In the genomic region with DNA sequence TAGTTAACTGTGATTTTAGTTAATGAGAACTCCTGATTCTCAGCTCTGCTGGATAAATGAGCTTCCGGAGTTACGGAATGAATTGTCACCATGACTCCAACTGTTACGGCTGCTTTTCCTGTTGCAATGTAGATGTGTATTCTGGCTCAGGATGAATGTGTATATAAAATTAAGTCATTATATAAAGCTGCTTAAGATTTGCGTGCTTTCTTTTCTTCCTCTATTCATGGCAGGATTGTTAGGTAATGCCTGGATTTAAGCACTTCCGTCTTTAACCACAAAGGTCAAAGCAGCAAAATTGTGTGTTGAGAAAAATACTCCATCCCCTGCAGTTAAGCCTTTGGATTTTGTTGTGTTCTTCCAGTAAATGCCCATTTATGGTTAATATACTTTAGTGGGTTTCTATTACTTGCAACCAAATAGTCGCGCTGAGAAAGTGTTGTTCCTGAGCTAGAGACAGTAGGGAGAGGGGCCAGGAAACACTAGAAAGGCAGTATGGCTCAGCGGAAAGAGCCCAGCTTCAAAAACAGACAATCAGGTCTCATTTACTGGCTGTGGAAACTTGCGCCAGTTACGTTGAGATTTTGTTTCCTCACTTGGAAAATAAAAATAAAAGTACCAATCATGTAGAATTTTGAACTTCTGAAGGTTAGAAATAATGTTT, we compare ENCODE assay signal across 12 cellular contexts. TPM values are rescaled to one million over a fixed set of nuclear protein-coding genes. Genes with fewer than 3 reads are reported as not detected.
DNase-seq lines count a peak whose midpoint lies in the region; ATAC-seq and TF ChIP-seq lines count a peak whose summit lies in the region.
"Had no signal": no experiment of that assay in that cellular context is flagged by ENCODE, and none has a peak within 500 bp of the region (broad histone marks: within the 10 kb centered on the region; RNA-seq: fewer than 3 reads in every experiment).

No MANE protein-coding gene starts in this region.

- no peak overlapping the region for H3K4me2 ChIP-seq in IMR-90 (ENCODE audit: low read depth, low read length)
- H3K4me2 ChIP-seq in SK-N-SH = no peak overlapping the region

- no peak overlapping the region for H2BK120ac ChIP-seq in IMR-90 (ENCODE audit: low read depth, low read length)

- H3K4ac ChIP-seq in IMR-90 (ENCODE audit: low read depth, low read length) = no peak overlapping the region

- no peaks in the 10 kb centered on the region for H4K20me1 ChIP-seq in IMR-90 (ENCODE audit: insufficient read depth, low read length)
- no peaks in the 10 kb centered on the region for H4K20me1 ChIP-seq in SK-N-SH (ENCODE audit: insufficient read depth)

- H3K4me3 Mint-ChIP-seq in CD4-positive, alpha-beta memory T cell = peak overlapping the region; percentile 27 to 85 (median 71)
- H3K4me3 Mint-ChIP-seq in activated naive CD8-positive, alpha-beta T cell = peak overlapping the region; percentile 68
- H3K4me3 Mint-ChIP-seq in naive thymus-derived CD4-positive, alpha-beta T cell = peak overlapping the region; percentile 39 to 89 (median 78)

- no peak overlapping the region for H3K18ac ChIP-seq in IMR-90 (ENCODE audit: low read depth, low read length)

- no peaks in the 10 kb centered on the region for H3K36me3 Mint-ChIP-seq in CD4-positive, alpha-beta memory T cell
- H3K36me3 Mint-ChIP-seq in activated naive CD8-positive, alpha-beta T cell = no peaks in the 10 kb centered on the region
- H3K36me3 Mint-ChIP-seq in naive thymus-derived CD4-positive, alpha-beta T cell = no peaks in the 10 kb centered on the region

- no peak overlapping the region for H3K56ac ChIP-seq in IMR-90 (ENCODE audit: extremely low read depth, insufficient read depth, low read length)

- no peak overlapping the region for H2AK9ac ChIP-seq in IMR-90 (replicated peaks; ENCODE audit: low read depth, low read length, poor library complexity)

- no peaks in the 10 kb centered on the region for H3K79me2 ChIP-seq in SK-N-SH (ENCODE audit: insufficient read depth)

- DNase-seq in CD4-positive, alpha-beta memory T cell = no peak
- DNase-seq in IMR-90 = peak; percentile 40
- peak in 2 of 9 donors; percentile 4 to 7 for DNase-seq in naive thymus-derived CD4-positive, alpha-beta T cell
- no peak for DNase-seq in NCI-H2171 treated with DMSO at 0.1 percent for 48 hours (lab: John Stamatoyannopoulos, UW)
- no peak for DNase-seq in SK-N-SH
- no peak for DNase-seq in ACHN
- DNase-seq in stimulated activated CD4-positive, alpha-beta T cell treated with anti-CD3 and anti-CD28 coated beads, Interleukin-4, amount 100 ng/mL, for 4 hours = no peak
- DNase-seq: GDM1, NCI-H2227 treated with DMSO at 0.1 percent for 48 hours, SW 1271 had no signal

- no CpG with 5 or more reads among the region's 10 CpGs for WGBS in IMR-90 (ENCODE audit: extremely low coverage in 2 of 2, insufficient read length in 1 of 2), 2 experiments
- WGBS in SK-N-SH (ENCODE audit: low lambda C conversion rate) = 89% methylated on average over 10 of the region's 10 CpGs

- in situ Hi-C loops in IMR-90 (cut with MboI; ENCODE audit: low sequenced_read_pairs) (no loop called here), ACHN (cut with HindIII; ENCODE audit: low pct_ligation_motif_present, low pct_unique_long_range_greater_than_20kb, low sequenced_read_pairs) (no loop called here)

- TF ChIP-seq CTCF in IMR-90 (conservative IDR thresholded peaks at IDR 0.05; ENCODE audit: low read depth, low read length) (no peak), SK-N-SH (IDR thresholded peaks at IDR 0.05) (no peak)

- no peak overlapping the region for H3K9ac ChIP-seq in IMR-90 (ENCODE audit: low read depth, low read length)
- no peak overlapping the region for H3K9ac ChIP-seq in SK-N-SH

- no peaks in the 10 kb centered on the region for H3K27me3 ChIP-seq in CD4-positive, alpha-beta memory T cell (ENCODE audit: insufficient read depth, low read length)
- H3K27me3 ChIP-seq in IMR-90 (ENCODE audit: control insufficient read depth, insufficient read depth, low read length) = 0 out of 2 replicates have a peak, but pooled peaks cover 2% of the 10 kb centered on the region
- H3K27me3 ChIP-seq in naive thymus-derived CD4-positive, alpha-beta T cell (ENCODE audit: control insufficient read depth in 2 of 2, insufficient read depth in 2 of 2, low read length in 2 of 2) = no peaks in the 10 kb centered on the region
- no peaks in the 10 kb centered on the region for H3K27me3 ChIP-seq in SK-N-SH (ENCODE audit: insufficient read depth)

- peaks cover 0 to 3% of the 10 kb centered on the region in 2 donors for H3K27me3 Mint-ChIP-seq in CD4-positive, alpha-beta memory T cell
- peaks cover 2% of the 10 kb centered on the region for H3K27me3 Mint-ChIP-seq in activated naive CD8-positive, alpha-beta T cell
- H3K27me3 Mint-ChIP-seq in naive thymus-derived CD4-positive, alpha-beta T cell = peaks cover 0 to 5% (median 0%) of the 10 kb centered on the region in 5 donors

- H3K36me3 ChIP-seq in CD4-positive, alpha-beta memory T cell (ENCODE audit: insufficient read depth, low read length) = no peaks in the 10 kb centered on the region
- H3K36me3 ChIP-seq in IMR-90 (ENCODE audit: control insufficient read depth, insufficient read depth, low read length) = no peaks in the 10 kb centered on the region
- no peaks in the 10 kb centered on the region for H3K36me3 ChIP-seq in naive thymus-derived CD4-positive, alpha-beta T cell (ENCODE audit: control insufficient read depth in 2 of 3, insufficient read depth in 3 of 3, low read length in 3 of 3)
- H3K36me3 ChIP-seq in SK-N-SH (replicated peaks in 1 of 2; ENCODE audit: control insufficient read depth in 1 of 2, insufficient read depth in 2 of 2, low read length in 1 of 2) = no peaks in the 10 kb centered on the region

- H3K9me3 ChIP-seq in CD4-positive, alpha-beta memory T cell (ENCODE audit: control insufficient read depth in 1 of 2, low read length in 2 of 2) = no peaks in the 10 kb centered on the region
- H3K9me3 ChIP-seq in IMR-90 (ENCODE audit: control insufficient read depth, insufficient read depth, low read length) = no peaks in the 10 kb centered on the region
- no peaks in the 10 kb centered on the region for H3K9me3 ChIP-seq in naive thymus-derived CD4-positive, alpha-beta T cell (ENCODE audit: control insufficient read depth in 2 of 3, low read length in 3 of 3)
- no peaks in the 10 kb centered on the region for H3K9me3 ChIP-seq in SK-N-SH

- H2BK20ac ChIP-seq in IMR-90 (ENCODE audit: low read depth, low read length) = no peak overlapping the region

- no peak overlapping the region for H3K4me3 ChIP-seq in CD4-positive, alpha-beta memory T cell (ENCODE audit: low read length in 2 of 2)
- H3K4me3 ChIP-seq in IMR-90 (ENCODE audit: insufficient read depth, low read depth, low read length) (no peak overlapping the region), SK-N-SH (ENCODE audit: low read depth in 2 of 2, low read length in 1 of 2) (no peak overlapping the region)
- H3K4me3 ChIP-seq in naive thymus-derived CD4-positive, alpha-beta T cell (ENCODE audit: low read length) = peak overlapping the region; percentile 4

- intact Hi-C loops in CD4-positive, alpha-beta memory T cell (cut with micrococcal nuclease) = no loop called here
- intact Hi-C loops in IMR-90 (cut with micrococcal nuclease) = no loop called here
- intact Hi-C loops in naive thymus-derived CD4-positive, alpha-beta T cell (cut with micrococcal nuclease) = loop anchor here in 1 of 2 donors (2.0 kb wide), 1 partner anchor 333 kb away; no protein-coding TSS in a partner anchor

- no peak overlapping the region for H4K8ac ChIP-seq in IMR-90 (ENCODE audit: low read depth in 2 of 2, low read length in 2 of 2)

- H3K27ac Mint-ChIP-seq in CD4-positive, alpha-beta memory T cell = peak overlapping the region in 1 of 7 donors; percentile 23
- H3K27ac Mint-ChIP-seq in activated naive CD8-positive, alpha-beta T cell = no peak overlapping the region
- H3K27ac Mint-ChIP-seq in naive thymus-derived CD4-positive, alpha-beta T cell = peak overlapping the region in 1 of 9 donors; percentile 41

- H2BK5ac ChIP-seq in IMR-90 (ENCODE audit: low read depth, low read length, poor library complexity, severe bottlenecking) = no peak overlapping the region

- no peaks in the 10 kb centered on the region for H3K9me2 ChIP-seq in SK-N-SH

- H3K27ac ChIP-seq in CD4-positive, alpha-beta memory T cell (ENCODE audit: low read depth, low read length) = no peak overlapping the region
- H3K27ac ChIP-seq in IMR-90 (ENCODE audit: insufficient read depth, low read length) (no peak overlapping the region), SK-N-SH (ENCODE audit: low read depth in 2 of 2, low read length in 1 of 2) (no peak overlapping the region)
- H3K27ac ChIP-seq in naive thymus-derived CD4-positive, alpha-beta T cell (ENCODE audit: low read depth, low read length) = no peak overlapping the region

- CTCF ChIA-PET in CD4-positive, alpha-beta memory T cell (lab: Charles Lee; ENCODE audit: partially characterized antibody) = interaction anchor here (1.6 kb wide), 1 partner anchor 9 kb away, joined by 16 read pairs; a partner anchor contains a TSS
- CTCF ChIA-PET in IMR-90 (lab: Yijun Ruan, JAX) = no interaction called here
- CTCF ChIA-PET in naive thymus-derived CD4-positive, alpha-beta T cell (lab: Charles Lee) = no interaction called here
- CTCF ChIA-PET in SK-N-SH (lab: Yijun Ruan, JAX) = interaction anchor here (1.1 to 2.1 kb wide), 3 partner anchors 10 to 312 kb away, joined by 4 to 11 read pairs (median 5); a partner anchor contains a TSS

- TF ChIP-seq RAD21 in IMR-90 (IDR thresholded peaks at IDR 0.05; ENCODE audit: low read length) (no peak), SK-N-SH (IDR thresholded peaks at IDR 0.05; ENCODE audit: low read length) (no peak)

- peaks cover 4 to 14% (median 9%) of the 10 kb centered on the region in 4 donors for H3K4me1 Mint-ChIP-seq in CD4-positive, alpha-beta memory T cell
- H3K4me1 Mint-ChIP-seq in activated naive CD8-positive, alpha-beta T cell (ENCODE audit: low read depth) = peaks cover 15% of the 10 kb centered on the region
- peaks cover 6 to 24% (median 13%) of the 10 kb centered on the region in 7 donors for H3K4me1 Mint-ChIP-seq in naive thymus-derived CD4-positive, alpha-beta T cell

- no peak overlapping the region for H2BK15ac ChIP-seq in IMR-90 (ENCODE audit: low read depth, low read length)

- peaks cover 14% of the 10 kb centered on the region for H3K4me1 ChIP-seq in CD4-positive, alpha-beta memory T cell (ENCODE audit: insufficient read depth, low read length)
- H3K4me1 ChIP-seq in IMR-90 (ENCODE audit: control insufficient read depth, insufficient read depth, low read length) = no peaks in the 10 kb centered on the region
- peaks cover 0 to 4% of the 10 kb centered on the region in 2 donors for H3K4me1 ChIP-seq in naive thymus-derived CD4-positive, alpha-beta T cell (ENCODE audit: control insufficient read depth in 2 of 2, insufficient read depth in 2 of 2, low read length in 2 of 2)
- H3K4me1 ChIP-seq in SK-N-SH (ENCODE audit: control insufficient read depth in 1 of 2, insufficient read depth in 2 of 2, low read depth in 1 of 2, low read length in 1 of 2) = peaks cover 2 to 7% of the 10 kb centered on the region in 2 experiments; a peak in 2 of 4 replicates

- BruUV-seq in IMR-90 (replicated peaks; lab: Mats Ljungman, UMichigan) = no TSS peak

- H4K5ac ChIP-seq in IMR-90 (ENCODE audit: low read depth, low read length) = no peak overlapping the region

- no peak for ATAC-seq in IMR-90 (ENCODE audit: low read depth)
- peak; percentile 49 for ATAC-seq in naive thymus-derived CD4-positive, alpha-beta T cell
- ATAC-seq: sciatic nerve had no signal

- TF ChIP-seq POLR2A in IMR-90 (IDR thresholded peaks at IDR 0.05; ENCODE audit: low read depth, low read length) = no peak

- no peaks in the 10 kb centered on the region for H3K9me1 ChIP-seq in IMR-90 (ENCODE audit: insufficient read depth, low read length)

- TF ChIP-seq EP300 in SK-N-SH (IDR thresholded peaks at IDR 0.05; ENCODE audit: borderline replicate concordance in 1 of 2, low read depth in 1 of 2, low read length in 1 of 2) = no peak

- H4K91ac ChIP-seq in IMR-90 (ENCODE audit: insufficient read depth, low read depth, low read length) = no peak overlapping the region

- H3F3A ChIP-seq in SK-N-SH (replicated peaks; ENCODE audit: insufficient read depth) = no peaks in the 10 kb centered on the region

- no peak overlapping the region for H2AFZ ChIP-seq in IMR-90 (replicated peaks; ENCODE audit: low read length, poor library complexity)
- no peak overlapping the region for H2AFZ ChIP-seq in SK-N-SH (ENCODE audit: low read depth)

- dilution Hi-C loops in IMR-90 (cut with HindIII; ENCODE audit: low sequenced_read_pairs, unreplicated experiment) = no loop called here

- no peak overlapping the region for H3K23ac ChIP-seq in IMR-90 (ENCODE audit: low read depth, low read length)

- no peak overlapping the region for H2AK5ac ChIP-seq in IMR-90 (ENCODE audit: low read depth, low read length)

- POLR2A ChIA-PET in CD4-positive, alpha-beta memory T cell (lab: Charles Lee; ENCODE audit: partially characterized antibody) = no interaction called here
- POLR2A ChIA-PET in IMR-90 (lab: Charles Lee; ENCODE audit: unreplicated experiment) = no interaction called here
- POLR2A ChIA-PET in naive thymus-derived CD4-positive, alpha-beta T cell (lab: Charles Lee) = interaction anchor here (1.3 kb wide), 1 partner anchor 8 kb away, joined by 3 read pairs; no protein-coding TSS in a partner anchor
- POLR2A ChIA-PET in SK-N-SH (lab: Yijun Ruan, JAX) = no interaction called here

- H3K14ac ChIP-seq in IMR-90 (replicated peaks; ENCODE audit: low read depth, low read length) = no peak overlapping the region

- H3K79me1 ChIP-seq in IMR-90 (ENCODE audit: low read depth in 1 of 2, low read length in 2 of 2) = no peaks in the 10 kb centered on the region

- no peaks in the 10 kb centered on the region for H3K9me3 Mint-ChIP-seq in CD4-positive, alpha-beta memory T cell
- no peaks in the 10 kb centered on the region for H3K9me3 Mint-ChIP-seq in activated naive CD8-positive, alpha-beta T cell (ENCODE audit: low read depth)
- peaks cover 0 to 4% (median 0%) of the 10 kb centered on the region in 11 donors for H3K9me3 Mint-ChIP-seq in naive thymus-derived CD4-positive, alpha-beta T cell

RNA-seq across cellular contexts. Expression of a gene that starts 9.4 kb away (rescaled TPM):
- total RNA-seq in CD4-positive, alpha-beta memory T cell = not detected
- not detected for polyA plus RNA-seq in CD4-positive, alpha-beta memory T cell
- total RNA-seq in IMR-90 (2012; rRNA removed) = not detected in 2 replicates
- polyA plus RNA-seq in IMR-90 (2012; rRNA removed) (not detected in 2 replicates), SK-N-SH (2012; rRNA removed) (not detected in 2 replicates)
- not detected in 2 replicates for polyA plus RNA-seq in IMR-90 (2012; cell fraction: cytosol; rRNA removed)
- not detected in 2 replicates for polyA plus RNA-seq in IMR-90 (2012; cell fraction: nucleus; rRNA removed; ENCODE audit: low replicate concordance)
- not detected for total RNA-seq in naive thymus-derived CD4-positive, alpha-beta T cell
- polyA plus RNA-seq in naive thymus-derived CD4-positive, alpha-beta T cell = not detected
- not detected in 2 replicates for polyA plus RNA-seq in SK-N-SH (2012; cell fraction: cytosol; rRNA removed)
- polyA plus RNA-seq in SK-N-SH (2012; cell fraction: nucleus; rRNA removed) = not detected in 2 replicates
- total RNA-seq: sciatic nerve had no signal

Comparison
In these comparisons a context has a peak if more than half of its experiments do, and no peak if none do; other contexts are left out.
1. CTCF ChIA-PET loops: an anchor here in CD4-positive, alpha-beta memory T cell (1.6 kb wide) and SK-N-SH (1.1 to 2.1 kb wide); none called in IMR-90 and naive thymus-derived CD4-positive, alpha-beta T cell.